23 cellular contexts compared by ENCODE assay signal in genomic region chr16:69720822-69721430, GRCh38.
"Had no signal": no experiment of that assay in that cellular context is flagged by ENCODE, and none has a peak within 500 bp of the region (broad histone marks: within the 10 kb centered on the region; RNA-seq: fewer than 3 reads in every experiment).

No MANE protein-coding gene starts in this region.

- DNase-seq: activated CD4-positive, alpha-beta memory T cell treated with anti-CD3 and anti-CD28 coated beads for 36 hours; activated CD4-positive, alpha-beta T cell treated with anti-CD3 and anti-CD28 coated beads for 48 hours; activated gamma-delta T cell treated with Interleukin-2 at 50 U/mL for 16 hours; activated T-cell treated with anti-CD3 and anti-CD28 coated beads, Interleukin-2, amount 50 U/mL, for 1 hour; brain microvascular endothelial cell; caudate nucleus; dermis blood vessel endothelial cell; effector CD8-positive, alpha-beta T cell; hippocampal formation; kidney glomerular epithelial cell; left ventricle myocardium inferior; natural killer cell; ovary; psoas muscle; right cardiac atrium; stimulated activated naive CD8-positive, alpha-beta T cell treated with anti-CD3 and anti-CD28 coated beads, Interleukin-15, amount 100 ng/mL, for 72 hours; T-helper 17 cell had no signal

- FAIRE-seq: frontal cortex, urothelium cell line had no signal

- H3K27me3 ChIP-seq: brain microvascular endothelial cell, ovary, tibial artery had no signal

- H3K4me3 Mint-ChIP-seq: activated CD4-positive, alpha-beta memory T cell treated with anti-CD3 and anti-CD28 coated beads for 36 hours; activated naive CD4-positive, alpha-beta T cell treated with anti-CD3 and anti-CD28 coated beads, Interleukin-2, amount 50 U/mL, for 24 hours; mesothelial cell of epicardium; natural killer cell; stimulated activated effector memory CD8-positive, alpha-beta T cell treated with anti-CD3 and anti-CD28 coated beads, Interleukin-12 subunit alpha, Interleukin-12 subunit beta, amount 100 ng/mL, for 72 hours; stimulated activated naive CD8-positive, alpha-beta T cell treated with anti-CD3 and anti-CD28 coated beads, Interleukin-15, amount 100 ng/mL, for 72 hours; T-helper 17 cell had no signal

- H3K36me3 ChIP-seq: ovary had no signal

- H3K36me3 Mint-ChIP-seq: activated CD4-positive, alpha-beta memory T cell treated with anti-CD3 and anti-CD28 coated beads for 36 hours; activated naive CD4-positive, alpha-beta T cell treated with anti-CD3 and anti-CD28 coated beads, Interleukin-2, amount 50 U/mL, for 24 hours; natural killer cell had no signal

- H3K9me3 ChIP-seq: left ventricle myocardium inferior, ovary, psoas muscle, tibial artery had no signal

- H3K27ac ChIP-seq: brain microvascular endothelial cell, left ventricle myocardium inferior, ovary, psoas muscle, tibial artery had no signal

- H3K4me3 ChIP-seq: left ventricle myocardium inferior, ovary, psoas muscle, tibial artery had no signal

- H3K27me3 Mint-ChIP-seq: activated CD4-positive, alpha-beta memory T cell treated with anti-CD3 and anti-CD28 coated beads for 36 hours; activated naive CD4-positive, alpha-beta T cell treated with anti-CD3 and anti-CD28 coated beads, Interleukin-2, amount 50 U/mL, for 24 hours; stimulated activated naive CD8-positive, alpha-beta T cell treated with anti-CD3 and anti-CD28 coated beads, Interleukin-15, amount 100 ng/mL, for 72 hours; T-helper 17 cell had no signal

- H3K27ac Mint-ChIP-seq: activated CD4-positive, alpha-beta memory T cell treated with anti-CD3 and anti-CD28 coated beads for 36 hours; activated naive CD4-positive, alpha-beta T cell treated with anti-CD3 and anti-CD28 coated beads, Interleukin-2, amount 50 U/mL, for 24 hours; mesothelial cell of epicardium; natural killer cell; stimulated activated effector memory CD8-positive, alpha-beta T cell treated with anti-CD3 and anti-CD28 coated beads, Interleukin-12 subunit alpha, Interleukin-12 subunit beta, amount 100 ng/mL, for 72 hours; T-helper 17 cell had no signal

- H3K9me3 Mint-ChIP-seq: activated CD4-positive, alpha-beta memory T cell treated with anti-CD3 and anti-CD28 coated beads for 36 hours; activated naive CD4-positive, alpha-beta T cell treated with anti-CD3 and anti-CD28 coated beads, Interleukin-2, amount 50 U/mL, for 24 hours; mesothelial cell of epicardium; natural killer cell; stimulated activated effector memory CD8-positive, alpha-beta T cell treated with anti-CD3 and anti-CD28 coated beads, Interleukin-12 subunit alpha, Interleukin-12 subunit beta, amount 100 ng/mL, for 72 hours; stimulated activated naive CD8-positive, alpha-beta T cell treated with anti-CD3 and anti-CD28 coated beads, Interleukin-15, amount 100 ng/mL, for 72 hours had no signal

- ATAC-seq: natural killer cell; psoas muscle; right cardiac atrium; stimulated activated effector memory CD8-positive, alpha-beta T cell treated with anti-CD3 and anti-CD28 coated beads, Interleukin-12 subunit alpha, Interleukin-12 subunit beta, amount 100 ng/mL, for 72 hours; stimulated activated naive CD8-positive, alpha-beta T cell treated with anti-CD3 and anti-CD28 coated beads, Interleukin-15, amount 100 ng/mL, for 72 hours; T-helper 17 cell had no signal
